In genomic region chr18:79394438-79395307, GRCh38 we compare ENCODE assay signal across 8 cellular contexts. TPM values are rescaled to one million over a fixed set of nuclear protein-coding genes. Genes with fewer than 3 reads are reported as not detected.
A peak's percentile ranks its signal among the peaks of the same experiment; 100 is the strongest.
DNase-seq lines count a peak whose midpoint lies in the region; ATAC-seq, FAIRE-seq and TF ChIP-seq lines count a peak whose summit lies in the region.

No MANE protein-coding gene starts in this region.

- peak overlapping the region; percentile 58 for H3K27ac ChIP-seq in A673 (ENCODE audit: low read depth, low read length, poor library complexity, severe bottlenecking)

- H3K9me3 ChIP-seq in A673 (ENCODE audit: low read depth, low read length, poor library complexity, severe bottlenecking) (no peaks in the 10 kb centered on the region), mononuclear cell (ENCODE audit: low read depth, low read length) (no peaks in the 10 kb centered on the region)

- peaks cover 16% of the 10 kb centered on the region for H3K4me1 ChIP-seq in A673 (ENCODE audit: insufficient read depth, low read length, poor library complexity, severe bottlenecking)
- H3K4me1 ChIP-seq in mononuclear cell (ENCODE audit: insufficient read depth, low read length) = peaks cover 47% of the 10 kb centered on the region

- H3K36me3 ChIP-seq in A673 (ENCODE audit: insufficient read depth, low read length, poor library complexity, severe bottlenecking) = no peaks in the 10 kb centered on the region

- CTCF ChIA-PET in A673 (lab: Charles Lee) = no interaction called here

- FAIRE-seq in HTR-8/SVneo (lab: Jason Lieb, UNC) = no peak

- peak overlapping the region; percentile 53 for H3K4me3 ChIP-seq in A673 (ENCODE audit: low read depth, low read length, poor library complexity, severe bottlenecking)
- peak overlapping the region; percentile 16 for H3K4me3 ChIP-seq in mononuclear cell (ENCODE audit: low read length)

- peak; percentile 61 for DNase-seq in A673 (ENCODE audit: low spot score)
- DNase-seq in activated CD4-positive, alpha-beta T cell treated with anti-CD3 and anti-CD28 coated beads for 24 hours (ENCODE audit: low read depth in 2 of 2) = peak; percentile 58 to 64
- DNase-seq in dermis blood vessel endothelial cell = peak; percentile 58
- DNase-seq in stimulated activated CD8-positive, alpha-beta memory T cell treated with anti-CD3 and anti-CD28 coated beads, Interleukin-7, amount 100 ng/mL, for 4 hours (ENCODE audit: low read depth in 2 of 2) = peak; percentile 68 to 79
- DNase-seq in nucleus accumbens (lab: John Stamatoyannopoulos, UW) = no peak
- no peak for DNase-seq in HTR-8/SVneo (ENCODE audit: insufficient read length, low spot score)

- intact Hi-C loops in A673 (cut with micrococcal nuclease; ENCODE audit: unreplicated experiment) = loop anchor here (10.0 kb wide), 1 partner anchor 640 kb away; the partner anchor contains the start of gene RBFA

- POLR2A ChIA-PET in A673 (lab: Charles Lee; ENCODE audit: low non-redundant PET) = no interaction called here

- ATAC-seq in HG02642 (IDR thresholded peaks at IDR 0.05; ENCODE audit: poor library complexity, unreplicated experiment) = peak; percentile 16

- TF ChIP-seq CTCF in A673 (conservative IDR thresholded peaks at IDR 0.05; ENCODE audit: low read depth, low read length) = no peak

- BruUV-seq in A673 (replicated peaks; lab: Mats Ljungman, UMichigan) = no TSS peak

- H3K27me3 ChIP-seq in A673 (replicated peaks; ENCODE audit: insufficient read depth, low read depth, low read length, poor library complexity) = no peaks in the 10 kb centered on the region
- H3K27me3 ChIP-seq in mononuclear cell (ENCODE audit: insufficient read depth, low read length) = peaks cover 47% of the 10 kb centered on the region

RNA-seq across cellular contexts. Expression of gene NFATC1, which starts 1.1 kb away (rescaled TPM):
- total RNA-seq in A673 (2021) (10.4 and 13.5 TPM in 2 replicates), dermis blood vessel endothelial cell (17.0 and 19.3 TPM in 2 replicates), mononuclear cell (23.9 TPM)

Comparison
In these comparisons a context has a peak if more than half of its experiments do, and no peak if none do; other contexts are left out.
1. DNase-seq: peak in A673 (single experiment), activated CD4-positive, alpha-beta T cell treated with anti-CD3 and anti-CD28 coated beads for 24 hours (2 of 2), dermis blood vessel endothelial cell (single experiment) and stimulated activated CD8-positive, alpha-beta memory T cell treated with anti-CD3 and anti-CD28 coated beads, Interleukin-7, amount 100 ng/mL, for 4 hours (2 of 2); none in nucleus accumbens (0 of 56) and HTR-8/SVneo (single experiment).